Comparison of ENCODE assay signal across 8 cellular contexts in genomic region chr9:133031496-133031911, GRCh38. TPM values are rescaled to one million over a fixed set of nuclear protein-coding genes. Genes with fewer than 3 reads are reported as not detected.
DNase-seq lines count a peak whose midpoint lies in the region; ATAC-seq and TF ChIP-seq lines count a peak whose summit lies in the region.

No MANE protein-coding gene starts in this region.

- no peak for TF ChIP-seq CTCF in thyroid gland (IDR thresholded peaks at IDR 0.05)

- no peaks in the 10 kb centered on the region for H3K9me3 ChIP-seq in thyroid gland

- H3K4me3 Mint-ChIP-seq in activated naive CD4-positive, alpha-beta T cell treated with anti-CD3 and anti-CD28 coated beads for 36 hours: peak overlapping the region; percentile 98
- peak overlapping the region; percentile 95 for H3K4me3 Mint-ChIP-seq in activated T-helper 17 cell treated with anti-CD3 and anti-CD28 coated beads, Interleukin-2, amount 50 U/mL, for 72 hours

- H3K36me3 Mint-ChIP-seq in activated naive CD4-positive, alpha-beta T cell treated with anti-CD3 and anti-CD28 coated beads for 36 hours (ENCODE audit: low read depth): peaks cover 6% of the 10 kb centered on the region
- H3K36me3 Mint-ChIP-seq in activated T-helper 17 cell treated with anti-CD3 and anti-CD28 coated beads, Interleukin-2, amount 50 U/mL, for 72 hours (ENCODE audit: low read depth): peaks cover 31% of the 10 kb centered on the region

- H3K4me1 Mint-ChIP-seq in activated naive CD4-positive, alpha-beta T cell treated with anti-CD3 and anti-CD28 coated beads for 36 hours (ENCODE audit: low read depth): peaks cover 42% of the 10 kb centered on the region
- H3K4me1 Mint-ChIP-seq in activated T-helper 17 cell treated with anti-CD3 and anti-CD28 coated beads, Interleukin-2, amount 50 U/mL, for 72 hours: peaks cover 25% of the 10 kb centered on the region

- no peaks in the 10 kb centered on the region for H3K27me3 Mint-ChIP-seq in activated naive CD4-positive, alpha-beta T cell treated with anti-CD3 and anti-CD28 coated beads for 36 hours (ENCODE audit: low read depth)
- H3K27me3 Mint-ChIP-seq in activated T-helper 17 cell treated with anti-CD3 and anti-CD28 coated beads, Interleukin-2, amount 50 U/mL, for 72 hours: no peaks in the 10 kb centered on the region

- peak overlapping the region in 1 of 3 donors; percentile 55 for H3K27ac ChIP-seq in thyroid gland

- no peaks in the 10 kb centered on the region for H3K27me3 ChIP-seq in thyroid gland

- peaks cover 20 to 26% of the 10 kb centered on the region in 2 donors for H3K4me1 ChIP-seq in thyroid gland

- TF ChIP-seq POLR2A in thyroid gland (IDR thresholded peaks at IDR 0.05): no peak

- CTCF ChIA-PET in activated naive CD4-positive, alpha-beta T cell treated with anti-CD3 and anti-CD28 coated beads for 36 hours (lab: Charles Lee): interaction anchor here (0.6 to 5.1 kb wide), 11 partner anchors 9 to 348 kb away, joined by 3 to 40 read pairs (median 4); no protein-coding TSS in a partner anchor

- peak overlapping the region; percentile 80 to 98 (median 83) for H3K4me3 ChIP-seq in thyroid gland (replicated peaks in 1 of 3)

- DNase-seq in activated naive CD4-positive, alpha-beta T cell treated with anti-CD3 and anti-CD28 coated beads for 36 hours: peak; percentile 37
- no peak for DNase-seq in activated naive CD4-positive, alpha-beta T cell treated with Interleukin-2 at 50 U/mL for 16 hours
- DNase-seq in kidney tubule cell (ENCODE audit: low spot score) (peak; percentile 78), thyroid gland (no peak), NCI-H2107 treated with DMSO at 0.1 percent for 48 hours (lab: John Stamatoyannopoulos, UW; ENCODE audit: unreplicated experiment) (no peak), HuH-7 (ENCODE audit: low spot score) (no peak)

- H3K36me3 ChIP-seq in thyroid gland: no peaks in the 10 kb centered on the region

- peak; percentile 25 for ATAC-seq in activated T-helper 17 cell treated with anti-CD3 and anti-CD28 coated beads, Interleukin-2, amount 50 U/mL, for 72 hours (replicated peaks)
- no peak for ATAC-seq in HG03097 (IDR thresholded peaks at IDR 0.05; ENCODE audit: low FRiP score, unreplicated experiment)

- H3K27ac Mint-ChIP-seq in activated naive CD4-positive, alpha-beta T cell treated with anti-CD3 and anti-CD28 coated beads for 36 hours: peak overlapping the region; percentile 39
- peak overlapping the region; percentile 96 for H3K27ac Mint-ChIP-seq in activated T-helper 17 cell treated with anti-CD3 and anti-CD28 coated beads, Interleukin-2, amount 50 U/mL, for 72 hours

- WGBS in thyroid gland, 2 donors: 62 to 69% methylated on average over 10 of the region's 10 CpGs

- no peaks in the 10 kb centered on the region for H3K9me3 Mint-ChIP-seq in activated naive CD4-positive, alpha-beta T cell treated with anti-CD3 and anti-CD28 coated beads for 36 hours
- H3K9me3 Mint-ChIP-seq in activated T-helper 17 cell treated with anti-CD3 and anti-CD28 coated beads, Interleukin-2, amount 50 U/mL, for 72 hours: no peaks in the 10 kb centered on the region

- intact Hi-C loops in activated naive CD4-positive, alpha-beta T cell treated with anti-CD3 and anti-CD28 coated beads for 36 hours (cut with micrococcal nuclease): loop anchor here (2.0 to 10.0 kb wide), 3 partner anchors 25 to 383 kb away; partner anchors contain the start of genes REXO4 and TSC1
- intact Hi-C loops in thyroid gland (cut with DNase I): loop anchor here (10.0 kb wide), 1 partner anchor 323 kb away; the partner anchor contains the start of genes SURF1 and SURF2

RNA-seq across cellular contexts. Expression of gene GTF3C5, which starts 0.7 kb away (rescaled TPM):
- 100 to 1,000 TPM; 102 to 108 TPM for total RNA-seq in activated naive CD4-positive, alpha-beta T cell treated with anti-CD3 and anti-CD28 coated beads for 36 hours
- total RNA-seq in activated T-helper 17 cell treated with anti-CD3 and anti-CD28 coated beads, Interleukin-2, amount 50 U/mL, for 72 hours: 100 to 1,000 TPM in 1 of 2 donors, 10 to 100 TPM in 1; 83.3 to 118 TPM
- total RNA-seq in thyroid gland: 10 to 100 TPM; 49.3 to 69.0 (median 56.8) TPM

RNA-seq across cellular contexts. Expression of gene CEL, which starts 30.3 kb away (rescaled TPM):
- 1 to 10 TPM; 2.1 to 2.2 TPM for total RNA-seq in activated naive CD4-positive, alpha-beta T cell treated with anti-CD3 and anti-CD28 coated beads for 36 hours
- total RNA-seq in activated T-helper 17 cell treated with anti-CD3 and anti-CD28 coated beads, Interleukin-2, amount 50 U/mL, for 72 hours: 1 to 10 TPM; 1.2 to 4.2 TPM
- under 1 TPM in 3 of 4 donors, not detected in 1; 0.27 to 0.46 (median 0.33) TPM for total RNA-seq in thyroid gland

RNA-seq across cellular contexts. Expression of gene GFI1B, which starts 53.0 kb away (rescaled TPM):
- total RNA-seq in activated naive CD4-positive, alpha-beta T cell treated with anti-CD3 and anti-CD28 coated beads for 36 hours: not detected
- not detected for total RNA-seq in activated T-helper 17 cell treated with anti-CD3 and anti-CD28 coated beads, Interleukin-2, amount 50 U/mL, for 72 hours
- under 1 TPM in 1 of 4 donors, not detected in 3; 0.11 TPM for total RNA-seq in thyroid gland

Comparison
In these comparisons a context has a peak if more than half of its experiments do, and no peak if none do; other contexts are left out.
1. DNase-seq: peak in activated naive CD4-positive, alpha-beta T cell treated with anti-CD3 and anti-CD28 coated beads for 36 hours (single experiment) and kidney tubule cell (single experiment); none in activated naive CD4-positive, alpha-beta T cell treated with Interleukin-2 at 50 U/mL for 16 hours (single experiment), thyroid gland (0 of 2), NCI-H2107 treated with DMSO at 0.1 percent for 48 hours (single experiment) and HuH-7 (single experiment).